Comparison of ENCODE assay signal across 1 cellular context in genomic region chr7:106744507-106745180, GRCh38.
TF ChIP-seq lines count a peak whose summit lies in the region.

No MANE protein-coding gene starts in this region.

TF ChIP-seq in HEK293, 187 proteins besides CTCF, POLR2A, EP300 and RAD21:
- TF ChIP-seq ZNF335 (tag by site-specific recombination; conservative IDR thresholded peaks at IDR 0.05) (peak; percentile 35; the same call in 1 of the 2 replicates), ZNF692 (tag by site-specific recombination; IDR thresholded peaks at IDR 0.05) (no peak), ZNF707 (tag by site-specific recombination; IDR thresholded peaks at IDR 0.05) (no peak), ZBTB26 (tag by site-specific recombination; optimal IDR thresholded peaks at IDR 0.05) (no peak), OVOL3 (tag by site-specific recombination; IDR thresholded peaks at IDR 0.05) (no peak), ZNF768 (tag by site-specific recombination; IDR thresholded peaks at IDR 0.05) (no peak), ZNF513 (tag by site-specific recombination; IDR thresholded peaks at IDR 0.05) (no peak), ZBTB17 (tag by site-specific recombination; IDR thresholded peaks at IDR 0.05) (0 out of 2 replicates have a peak, but pooled peaks have one; percentile 17), ZNF19 (tag by site-specific recombination; IDR thresholded peaks at IDR 0.05; ENCODE audit: low read depth) (no peak)
